10 cellular contexts compared by ENCODE assay signal in genomic region chr6:138818496-138819194, GRCh38. TPM values are rescaled to one million over a fixed set of nuclear protein-coding genes. Genes with fewer than 3 reads are reported as not detected.
DNase-seq lines count a peak whose midpoint lies in the region; ATAC-seq and TF ChIP-seq lines count a peak whose summit lies in the region.
"Had no signal": no experiment of that assay in that cellular context is flagged by ENCODE, and none has a peak within 500 bp of the region (broad histone marks: within the 10 kb centered on the region; RNA-seq: fewer than 3 reads in every experiment).

No MANE protein-coding gene starts in this region.

- DNase-seq in GM12865 (ENCODE audit: low read depth) (peak; percentile 75), GM20000 (ENCODE audit: low spot score) (peak; percentile 50), cerebellum (ENCODE audit: low spot score) (peak; percentile 10), posterior cingulate gyrus (no peak), NCI-H187 (lab: John Stamatoyannopoulos, UW) (no peak)

- peak overlapping the region; percentile 37 for H3K4me3 ChIP-seq in GM12865 (ENCODE audit: low read depth, low read length)
- H3K4me3 ChIP-seq: cardiac muscle cell had no signal

- intact Hi-C loops in posterior cingulate gyrus (cut with DNase I): no loop called here

- TF ChIP-seq CTCF in GM12865 (IDR thresholded peaks at IDR 0.05; ENCODE audit: insufficient read depth, low read depth, low read length, missing control alignments): no peak
- no peak for TF ChIP-seq CTCF in GM20000 (IDR thresholded peaks at IDR 0.05; ENCODE audit: extremely low read depth, missing control alignments)

- ATAC-seq in HG03457 (IDR thresholded peaks at IDR 0.05; ENCODE audit: unreplicated experiment) (peak; percentile 58), GM19324 (IDR thresholded peaks at IDR 0.05; ENCODE audit: low FRiP score, unreplicated experiment) (no peak), esophagus mucosa (no peak)

RNA-seq across cellular contexts. Expression of gene ECT2L, which starts 22.8 kb away (rescaled TPM):
- total RNA-seq in cerebellum (0.45 TPM), esophagus mucosa (not detected)
- total RNA-seq: cardiac muscle cell, HT1080 had no signal

RNA-seq across cellular contexts. Expression of gene CCDC28A, which starts 45.1 kb away (rescaled TPM):
- total RNA-seq in cerebellum (5.7 TPM), esophagus mucosa (10.1 TPM)

Comparison
In these comparisons a context has a peak if more than half of its experiments do, and no peak if none do; other contexts are left out.
1. DNase-seq: peak in GM12865 (single experiment), GM20000 (single experiment) and cerebellum (single experiment); none in posterior cingulate gyrus (0 of 10) and NCI-H187 (0 of 2).